In genomic region chr20:57787969-57788781, GRCh38 we compare ENCODE assay signal across 19 cellular contexts.
"Had no signal": no experiment of that assay in that cellular context is flagged by ENCODE, and none has a peak within 500 bp of the region (broad histone marks: within the 10 kb centered on the region; RNA-seq: fewer than 3 reads in every experiment).

No MANE protein-coding gene starts in this region.

- ATAC-seq: body of pancreas, foreskin keratinocyte, psoas muscle, right lobe of liver, WTC11 had no signal

- FAIRE-seq: TTC549 had no signal

- H3K27me3 ChIP-seq: body of pancreas, right lobe of liver, testis had no signal

- DNase-seq: activated CD4-positive, alpha-beta memory T cell treated with anti-CD3 and anti-CD28 coated beads, Interleukin-2, amount 10 ng/mL, durations not matched to agents 7 days and 5 days; activated CD4-positive, alpha-beta T cell treated with anti-CD3 and anti-CD28 coated beads for 4 hours; activated T-cell treated with anti-CD3 and anti-CD28 coated beads, Interleukin-2, amount 50 U/mL, for 24 hours; amygdala; body of pancreas; caudate nucleus; effector memory CD4-positive, alpha-beta T cell; foreskin keratinocyte; glutamatergic neuron; hypothalamus; mesendoderm; occipital lobe; psoas muscle; testis had no signal

- H3K27ac ChIP-seq: body of pancreas, coronary artery, foreskin keratinocyte, psoas muscle, right lobe of liver, testis had no signal

- H3K4me3 ChIP-seq: body of pancreas, coronary artery, psoas muscle, right lobe of liver, smooth muscle cell, testis had no signal
